In the genomic region with DNA sequence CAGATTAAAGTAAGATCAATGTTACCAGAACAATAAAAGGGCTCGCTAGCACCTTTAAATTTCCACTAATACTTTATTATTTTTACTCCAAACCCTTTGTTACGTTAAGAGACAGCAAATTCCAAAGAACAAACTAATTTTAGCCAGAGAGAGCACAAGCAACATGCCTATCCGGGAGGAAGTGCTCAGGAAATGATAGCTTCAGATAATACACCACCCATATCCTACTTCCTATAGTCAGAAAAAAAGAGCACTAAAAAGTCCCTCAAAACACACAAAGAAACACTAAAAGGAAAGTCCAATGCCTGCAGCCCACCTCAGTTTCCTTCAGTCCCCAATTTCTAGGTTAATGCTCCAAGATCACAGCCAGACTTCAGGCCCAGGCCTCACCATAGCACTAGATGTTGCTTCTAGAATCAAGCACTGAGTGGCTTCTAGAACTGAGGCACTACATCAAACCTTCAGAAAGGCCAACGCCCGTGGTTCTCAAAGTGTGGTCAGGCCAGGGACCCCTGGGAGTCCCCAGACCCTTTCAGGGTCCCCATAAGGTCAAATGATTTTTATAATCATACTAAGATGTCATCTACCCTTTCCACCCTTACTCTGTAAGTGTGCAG, we compare ENCODE assay signal across 12 cellular contexts.
A peak's percentile ranks its signal among the peaks of the same experiment; 100 is the strongest.
DNase-seq lines count a peak whose midpoint lies in the region; ATAC-seq and TF ChIP-seq lines count a peak whose summit lies in the region.
"Had no signal": no experiment of that assay in that cellular context is flagged by ENCODE, and none has a peak within 500 bp of the region (broad histone marks: within the 10 kb centered on the region; RNA-seq: fewer than 3 reads in every experiment).

No MANE protein-coding gene starts in this region.

- H3K27ac ChIP-seq in KOPT-K1 (ENCODE audit: low read depth, low read length, poor library complexity, severe bottlenecking) = peak overlapping the region; percentile 51
- H3K27ac ChIP-seq in left lung = peak overlapping the region; percentile 34 to 67
- peak overlapping the region; percentile 38 to 84 (median 76) for H3K27ac ChIP-seq in spleen
- H3K27ac ChIP-seq in neuronal stem cell (replicated peaks; ENCODE audit: low read length) = no peak overlapping the region

- H3K4ac ChIP-seq in neuronal stem cell (ENCODE audit: low read length) = no peak overlapping the region

- intact Hi-C loops in left lung (cut with DNase I) = no loop called here
- intact Hi-C loops in spleen (cut with DNase I; ENCODE audit: low total_unique reads) = no loop called here

- H2BK120ac ChIP-seq in neuronal stem cell (ENCODE audit: low read depth, low read length) = no peak overlapping the region

- H2BK5ac ChIP-seq in neuronal stem cell (ENCODE audit: low read length) = no peak overlapping the region

- DNase-seq in cardiac fibroblast (ENCODE audit: low read depth in 2 of 2) = peak; percentile 17 to 57
- no peak for DNase-seq in left lung
- DNase-seq in spleen = no peak
- DNase-seq in neuronal stem cell (ENCODE audit: low spot score) = no peak
- no peak for DNase-seq in anterior cingulate cortex (lab: John Stamatoyannopoulos, UW)
- DNase-seq: activated T-cell treated with anti-CD3 and anti-CD28 coated beads, Interleukin-2, amount 50 U/mL, for 24 hours; MM.1S; NCI-H2081 treated with DMSO at 0.1 percent for 48 hours; NCI-H82; T-cell had no signal

- peaks cover 0 to 14% of the 10 kb centered on the region in 2 donors for H3K4me1 ChIP-seq in left lung
- H3K4me1 ChIP-seq in spleen = peaks cover 0 to 34% (median 12%) of the 10 kb centered on the region in 6 donors
- H3K4me1 ChIP-seq in neuronal stem cell (ENCODE audit: control insufficient read depth in 2 of 2, insufficient read depth in 1 of 2, low read depth in 1 of 2, low read length in 2 of 2) = no peaks in the 10 kb centered on the region

- ATAC-seq in left lung = no peak
- ATAC-seq in GM18502 (IDR thresholded peaks at IDR 0.05; ENCODE audit: poor library complexity, unreplicated experiment) = no peak
- ATAC-seq: T-cell had no signal

- H3K9ac ChIP-seq in neuronal stem cell (ENCODE audit: low read depth, low read length, poor library complexity) = no peak overlapping the region

- no peak overlapping the region for H2AFZ ChIP-seq in neuronal stem cell (ENCODE audit: low read length)

- H3K4me2 ChIP-seq in neuronal stem cell (ENCODE audit: insufficient read depth, low read length, poor library complexity, severe bottlenecking) = no peak overlapping the region

- no peaks in the 10 kb centered on the region for H3K79me1 ChIP-seq in neuronal stem cell (ENCODE audit: low read depth, low read length)

- no peak overlapping the region for H4K91ac ChIP-seq in neuronal stem cell (ENCODE audit: low read depth, low read length, poor library complexity)

- H3K18ac ChIP-seq in neuronal stem cell (ENCODE audit: low read length) = no peak overlapping the region

- H3K36me3 ChIP-seq in KOPT-K1 (ENCODE audit: insufficient read depth, low read length) = no peaks in the 10 kb centered on the region
- no peaks in the 10 kb centered on the region for H3K36me3 ChIP-seq in left lung
- H3K36me3 ChIP-seq in spleen = no peaks in the 10 kb centered on the region
- H3K36me3 ChIP-seq in neuronal stem cell (replicated peaks in 1 of 2; ENCODE audit: control insufficient read depth in 2 of 2, insufficient read depth in 2 of 2, low read length in 2 of 2) = no peaks in the 10 kb centered on the region

- H2AK5ac ChIP-seq in neuronal stem cell (ENCODE audit: low read depth, low read length) = no peak overlapping the region

- TF ChIP-seq CTCF in cardiac fibroblast (IDR thresholded peaks at IDR 0.05; ENCODE audit: low read depth, low read length) (no peak), left lung (IDR thresholded peaks at IDR 0.05) (no peak), spleen (IDR thresholded peaks at IDR 0.05 in 8 of 11, conservative IDR thresholded peaks at IDR 0.05 in 3 of 11) (no peak)

- H3K9me3 ChIP-seq in KOPT-K1 (ENCODE audit: insufficient read depth, low read length, poor library complexity, severe bottlenecking) = no peaks in the 10 kb centered on the region
- no peaks in the 10 kb centered on the region for H3K9me3 ChIP-seq in left lung
- H3K9me3 ChIP-seq in spleen = no peaks in the 10 kb centered on the region
- no peaks in the 10 kb centered on the region for H3K9me3 ChIP-seq in neuronal stem cell (replicated peaks in 1 of 2; ENCODE audit: control insufficient read depth in 2 of 2, insufficient read depth in 1 of 2, low read depth in 1 of 2, low read length in 2 of 2)

- WGBS in spleen, 5 donors = 32 to 43% (median 37%) methylated on average over 5 of the region's 5 CpGs
- WGBS in neuronal stem cell (ENCODE audit: extremely low coverage in 2 of 2, insufficient read length in 2 of 2, insufficient replicate concordance in 1 of 2), 2 donors = no CpG with 5 or more reads among the region's 5 CpGs

- no peak overlapping the region for H3K4me3 ChIP-seq in cardiac fibroblast (replicated peaks in 1 of 2; ENCODE audit: low read depth in 2 of 2, low read length in 2 of 2)
- no peak overlapping the region for H3K4me3 ChIP-seq in left lung
- no peak overlapping the region for H3K4me3 ChIP-seq in spleen
- H3K4me3 ChIP-seq in neuronal stem cell (ENCODE audit: low read length in 2 of 2) = no peak overlapping the region

- H2BK12ac ChIP-seq in neuronal stem cell (ENCODE audit: low read length) = no peak overlapping the region

- H2BK15ac ChIP-seq in neuronal stem cell (ENCODE audit: low read length) = no peak overlapping the region

- no peak overlapping the region for H4K8ac ChIP-seq in neuronal stem cell (ENCODE audit: low read depth, low read length)

- no peak for TF ChIP-seq POLR2A in spleen (IDR thresholded peaks at IDR 0.05)

- no peak overlapping the region for H3K23ac ChIP-seq in neuronal stem cell (ENCODE audit: low read depth, low read length, poor library complexity)

- no peak overlapping the region for H3K14ac ChIP-seq in neuronal stem cell (ENCODE audit: low read length)

- no peaks in the 10 kb centered on the region for H3K27me3 ChIP-seq in left lung
- H3K27me3 ChIP-seq in spleen (replicated peaks in 1 of 7) = no peaks in the 10 kb centered on the region
- no peaks in the 10 kb centered on the region for H3K27me3 ChIP-seq in neuronal stem cell (ENCODE audit: control insufficient read depth in 3 of 3, insufficient read depth in 3 of 3, low read depth in 1 of 3, low read length in 3 of 3)

Comparison
In these comparisons a context has a peak if more than half of its experiments do, and no peak if none do; other contexts are left out.
1. DNase-seq: peak in cardiac fibroblast (2 of 2); none in left lung (0 of 2), spleen (single experiment), neuronal stem cell (single experiment) and anterior cingulate cortex (0 of 58).